Comparison of ENCODE assay signal across 12 cellular contexts in the genomic region with DNA sequence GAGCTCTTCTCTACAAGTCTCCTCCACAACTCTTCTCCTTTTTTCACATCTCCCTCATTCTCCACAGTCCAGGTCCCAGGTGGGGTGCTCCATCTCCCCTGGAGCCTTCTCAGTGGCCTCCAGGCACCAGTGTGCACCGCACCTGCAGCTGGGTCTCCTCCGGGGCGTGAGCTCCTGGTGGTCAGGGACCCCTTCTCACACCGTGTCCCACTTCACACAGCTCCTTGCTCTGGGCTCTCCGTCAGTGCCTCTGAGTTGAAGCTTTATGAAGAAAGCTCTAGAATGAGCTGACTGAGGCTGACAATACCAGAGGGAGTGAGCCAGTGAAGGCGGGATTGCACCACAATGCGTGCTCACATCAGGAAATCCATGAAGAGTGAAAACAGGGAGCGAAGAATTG.
"Had no signal": no experiment of that assay in that cellular context is flagged by ENCODE, and none has a peak within 500 bp of the region (broad histone marks: within the 10 kb centered on the region; RNA-seq: fewer than 3 reads in every experiment).

No MANE protein-coding gene starts in this region.

- H3K9me3 ChIP-seq: mucosa of descending colon, pancreas, stomach, thoracic aorta had no signal

- H3K27ac ChIP-seq: cardiac muscle cell, heart right ventricle, pancreas, SJSA1, stomach, thoracic aorta, WERI-Rb-1 had no signal

- H3K27me3 ChIP-seq: cardiac muscle cell, pancreas, SJSA1, stomach had no signal

- ATAC-seq: heart right ventricle, mucosa of descending colon, pancreas had no signal

- H3K4me3 ChIP-seq: cardiac muscle cell, heart right ventricle, mucosa of descending colon, pancreas, SJSA1, stomach, thoracic aorta had no signal

- H3K36me3 ChIP-seq: cardiac muscle cell, heart right ventricle, pancreas, SJSA1, thoracic aorta, WERI-Rb-1 had no signal

- DNase-seq: activated CD4-positive, alpha-beta T cell treated with anti-CD3 and anti-CD28 coated beads, Interleukin-2, amount 50 U/mL, for 48 hours; foreskin melanocyte; heart right ventricle; mammary epithelial cell; mucosa of descending colon; pancreas; stomach; SW 1271; WERI-Rb-1 had no signal

- H3K4me1 ChIP-seq: heart right ventricle, pancreas, SJSA1, stomach had no signal
